ENCODE assay signal across 8 cellular contexts in genomic region chrX:13087322-13088154, GRCh38. TPM values are rescaled to one million over a fixed set of nuclear protein-coding genes. Genes with fewer than 3 reads are reported as not detected.
A peak's percentile ranks its signal among the peaks of the same experiment; 100 is the strongest.
DNase-seq lines count a peak whose midpoint lies in the region; ATAC-seq and TF ChIP-seq lines count a peak whose summit lies in the region.

No MANE protein-coding gene starts in this region.

- no peak overlapping the region for H2BK12ac ChIP-seq in trophoblast cell (ENCODE audit: low read length)

- H3K4me1 ChIP-seq in Peyer's patch (peaks cover 0 to 6% (median 0%) of the 10 kb centered on the region in 4 donors), trophoblast cell (ENCODE audit: control insufficient read depth in 1 of 2, insufficient read depth in 2 of 2, low read length in 2 of 2) (peaks cover 0 to 7% of the 10 kb centered on the region in 2 experiments)

- no peak overlapping the region for H2BK120ac ChIP-seq in trophoblast cell (ENCODE audit: insufficient read depth, low read length, poor library complexity)

- H2BK5ac ChIP-seq in trophoblast cell (ENCODE audit: low read depth, low read length, poor library complexity) = no peak overlapping the region

- H3K27ac ChIP-seq in Peyer's patch = peak overlapping the region; percentile 41 to 77 (median 66)
- no peak overlapping the region for H3K27ac ChIP-seq in trophoblast cell (ENCODE audit: low read depth, low read length)

- no peaks in the 10 kb centered on the region for H3K79me2 ChIP-seq in trophoblast cell (ENCODE audit: control insufficient read depth, insufficient read depth, low read length, poor library complexity)

- no peak overlapping the region for H4K12ac ChIP-seq in trophoblast cell (ENCODE audit: low read depth, low read length)

- H3K36me3 Mint-ChIP-seq in activated naive CD4-positive, alpha-beta T cell treated with anti-CD3 and anti-CD28 coated beads, Interleukin-2, amount 50 U/mL, for 72 hours = peaks cover 0 to 10% of the 10 kb centered on the region in 2 donors

- no peak overlapping the region for H3K9ac ChIP-seq in trophoblast cell (ENCODE audit: low read length)

- H3K4me3 ChIP-seq in Peyer's patch (no peak overlapping the region), trophoblast cell (ENCODE audit: low read depth, low read length) (no peak overlapping the region)

- H3K27ac Mint-ChIP-seq in activated naive CD4-positive, alpha-beta T cell treated with anti-CD3 and anti-CD28 coated beads, Interleukin-2, amount 50 U/mL, for 72 hours = peak overlapping the region; percentile 98 to 100

- H3K9me3 ChIP-seq in Peyer's patch (no peaks in the 10 kb centered on the region), trophoblast cell (ENCODE audit: insufficient read depth, low read depth, low read length) (no peaks in the 10 kb centered on the region)

- H3K4me2 ChIP-seq in trophoblast cell (ENCODE audit: low read length) = no peak overlapping the region

- no peak overlapping the region for H3K14ac ChIP-seq in trophoblast cell (ENCODE audit: low read length)

- H4K8ac ChIP-seq in trophoblast cell (ENCODE audit: low read depth, low read length) = no peak overlapping the region

- H3K9me3 Mint-ChIP-seq in activated naive CD4-positive, alpha-beta T cell treated with anti-CD3 and anti-CD28 coated beads, Interleukin-2, amount 50 U/mL, for 72 hours = no peaks in the 10 kb centered on the region

- no peak overlapping the region for H3K4ac ChIP-seq in trophoblast cell (ENCODE audit: low read depth, low read length)

- peak in 2 of 3 donors; percentile 82 to 86 for DNase-seq in Peyer's patch
- peak in 1 of 2 donors; percentile 76 for DNase-seq in activated naive CD4-positive, alpha-beta T cell treated with anti-CD3 and anti-CD28 coated beads, Interleukin-2, amount 50 U/mL, for 72 hours (ENCODE audit: low spot score in 2 of 2)
- DNase-seq in trophoblast cell = peak in 1 of 2 donors; percentile 17
- no peak for DNase-seq in SHP77 (lab: John Stamatoyannopoulos, UW)
- no peak for DNase-seq in iPS-NIHi11 (ENCODE audit: low spot score)
- no peak for DNase-seq in NCI-H2227 treated with DMSO at 0.1 percent for 48 hours (lab: John Stamatoyannopoulos, UW)

- TF ChIP-seq CTCF in Peyer's patch (IDR thresholded peaks at IDR 0.05) = no peak

- H3K23ac ChIP-seq in trophoblast cell (ENCODE audit: low read length) = no peak overlapping the region

- H2AFZ ChIP-seq in trophoblast cell (ENCODE audit: insufficient read depth, low read length, poor library complexity) = no peak overlapping the region

- WGBS in trophoblast cell (ENCODE audit: extremely low coverage, insufficient coverage, insufficient read length) = no CpG with 5 or more reads among the region's 9 CpGs

- ATAC-seq in GM18868 (IDR thresholded peaks at IDR 0.05; ENCODE audit: unreplicated experiment) (peak; percentile 63), HG02970 (IDR thresholded peaks at IDR 0.05; ENCODE audit: low FRiP score, unreplicated experiment) (peak; percentile 63)
- ATAC-seq in activated naive CD4-positive, alpha-beta T cell treated with anti-CD3 and anti-CD28 coated beads, Interleukin-2, amount 50 U/mL, for 72 hours = peak; percentile 74 to 80

- TF ChIP-seq POLR2A in Peyer's patch (IDR thresholded peaks at IDR 0.05) = no peak

- H3K36me3 ChIP-seq in Peyer's patch = no peaks in the 10 kb centered on the region
- H3K36me3 ChIP-seq in trophoblast cell (ENCODE audit: control insufficient read depth in 1 of 2, insufficient read depth in 2 of 2, low read length in 2 of 2) = no peaks in the 10 kb centered on the region

- H4K91ac ChIP-seq in trophoblast cell (ENCODE audit: low read depth, low read length) = peak overlapping the region; percentile 25

- H2AK5ac ChIP-seq in trophoblast cell (ENCODE audit: low read length) = no peak overlapping the region

- H3K27me3 ChIP-seq in Peyer's patch = no peaks in the 10 kb centered on the region
- no peaks in the 10 kb centered on the region for H3K27me3 ChIP-seq in trophoblast cell (ENCODE audit: insufficient read depth, low read length)

- no peak overlapping the region for H3K18ac ChIP-seq in trophoblast cell (ENCODE audit: low read length)

- no peaks in the 10 kb centered on the region for H3K79me1 ChIP-seq in trophoblast cell (ENCODE audit: low read length)

RNA-seq across cellular contexts. Expression of gene FAM9C, which starts 43.1 kb away (rescaled TPM):
- total RNA-seq in Peyer's patch = 1 to 10 TPM in 1 of 4 donors, under 1 TPM in 1, not detected in 2; 0.57 to 1.6 TPM
- total RNA-seq in activated naive CD4-positive, alpha-beta T cell treated with anti-CD3 and anti-CD28 coated beads, Interleukin-2, amount 50 U/mL, for 72 hours = under 1 TPM in 1 of 2 donors, not detected in 1; 0.41 TPM
- not detected in 2 replicates for polyA plus RNA-seq in trophoblast cell (2013)

Comparison
In these comparisons a context has a peak if more than half of its experiments do, and no peak if none do; other contexts are left out.
1. DNase-seq: peak in Peyer's patch (2 of 3); none in SHP77 (0 of 2), iPS-NIHi11 (single experiment) and NCI-H2227 treated with DMSO at 0.1 percent for 48 hours (single experiment).
2. Peak in every context shown above with its lines, with median percentiles within 50 percentile points of each other: ATAC-seq.